Comparison of ENCODE assay signal across 2 cellular contexts in the genomic region with DNA sequence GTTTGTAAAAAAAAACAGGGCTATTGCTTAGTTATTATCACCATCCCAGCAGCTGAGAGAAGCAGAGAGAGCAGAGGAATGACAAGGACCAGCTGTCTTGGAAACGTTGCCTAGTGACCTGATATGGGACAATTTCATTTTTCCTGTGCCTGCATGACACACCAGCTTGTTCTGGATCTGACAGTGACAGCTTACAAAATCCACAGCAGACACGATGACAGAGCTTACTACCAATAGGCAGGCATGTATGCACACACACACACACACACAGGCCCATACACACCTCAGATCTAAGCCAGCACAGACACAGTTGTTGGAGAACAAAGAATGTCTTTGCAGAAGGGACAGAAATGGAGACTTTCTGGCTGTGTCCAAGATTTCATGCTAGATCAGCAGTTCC.
TF ChIP-seq lines count a peak whose summit lies in the region.

No MANE protein-coding gene starts in this region.

TF ChIP-seq in H1, 55 proteins besides CTCF, POLR2A, EP300 and RAD21:
- TF ChIP-seq FOSL1 (IDR thresholded peaks at IDR 0.05; ENCODE audit: insufficient read depth, low read depth, low read length): no peak
- TF ChIP-seq KDM5A (IDR thresholded peaks at IDR 0.05; ENCODE audit: low read length): no peak
- no peak for TF ChIP-seq TCF12 (IDR thresholded peaks at IDR 0.05; ENCODE audit: low read depth, low read length)
- TF ChIP-seq ATF3 (IDR thresholded peaks at IDR 0.05; ENCODE audit: insufficient read depth, low read depth, low read length): no peak

TF ChIP-seq in neural cell, 6 proteins besides CTCF, POLR2A, EP300 and RAD21:
- TF ChIP-seq REST (IDR thresholded peaks at IDR 0.05; ENCODE audit: borderline replicate concordance): peak; percentile 49
- peak; percentile 96 for TF ChIP-seq POLR2AphosphoS5 (IDR thresholded peaks at IDR 0.05)
- no peak for TF ChIP-seq TAF1 (IDR thresholded peaks at IDR 0.05; ENCODE audit: low read depth)
